Comparison of ENCODE assay signal across 28 cellular contexts in genomic region chr5:97115932-97116331, GRCh38. TPM values are rescaled to one million over a fixed set of nuclear protein-coding genes. Genes with fewer than 3 reads are reported as not detected.
DNase-seq lines count a peak whose midpoint lies in the region; ATAC-seq and TF ChIP-seq lines count a peak whose summit lies in the region.
"Had no signal": no experiment of that assay in that cellular context is flagged by ENCODE, and none has a peak within 500 bp of the region (broad histone marks: within the 10 kb centered on the region; RNA-seq: fewer than 3 reads in every experiment).

No MANE protein-coding gene starts in this region.

- no TSS peak for BruUV-seq in PC-3 (replicated peaks; lab: Mats Ljungman, UMichigan)

- no peak for TF ChIP-seq CTCF in PC-3 (conservative IDR thresholded peaks at IDR 0.05; ENCODE audit: low read depth, low read length)

- CTCF ChIA-PET in PC-3 (lab: Charles Lee) = interaction anchor here (0.6 kb wide), 1 partner anchor 502 kb away, joined by 3 read pairs; no protein-coding TSS in a partner anchor

- peaks cover 6% of the 10 kb centered on the region; the same call in 1 of the 2 replicates for H3K27me3 ChIP-seq in PC-3 (ENCODE audit: low read length)

- H4K20me1 ChIP-seq in PC-3 (ENCODE audit: low read length) = no peaks in the 10 kb centered on the region

- DNase-seq in ELF-1 (ENCODE audit: low read depth, low spot score) (peak; percentile 40), Right ventricle myocardium inferior (ENCODE audit: missing footprints) (no peak), left cardiac atrium (peak; percentile 67), PC-3 (no peak), kidney glomerular epithelial cell (lab: John Stamatoyannopoulos, UW) (no peak), A172 (ENCODE audit: low spot score) (no peak)
- DNase-seq: ACHN; BE2C; CD8-positive, alpha-beta memory T cell; DMS 273 treated with DMSO at 0.1 percent for 48 hours; DMS79 treated with DMSO at 0.1 percent for 48 hours; H9; Kasumi-1; NCI-H1092 treated with DMSO at 0.1 percent for 48 hours; NCI-H1436; NCI-H187; NCI-H748 treated with DMSO at 0.1 percent for 48 hours; PC-9; RPMI8226; SHP77 treated with DMSO at 0.1 percent for 48 hours had no signal

- H2AFZ ChIP-seq in PC-3 (ENCODE audit: low read length) = no peak overlapping the region
- H2AFZ ChIP-seq: PC-9 had no signal

- ATAC-seq in Right ventricle myocardium inferior (peak; percentile 76), left cardiac atrium (peak; percentile 84 to 88), PC-3 (no peak), GM18505 (IDR thresholded peaks at IDR 0.05; ENCODE audit: unreplicated experiment) (no peak)
- ATAC-seq: K562 had no signal

- intact Hi-C loops in Right ventricle myocardium inferior (cut with DNase I) = no loop called here
- intact Hi-C loops in left cardiac atrium (cut with DNase I) = no loop called here
- intact Hi-C loops in PC-3 (cut with micrococcal nuclease) = no loop called here

- H3K9me3 ChIP-seq in mesodermal cell (ENCODE audit: control insufficient read depth, low read length) = no peaks in the 10 kb centered on the region
- no peaks in the 10 kb centered on the region for H3K9me3 ChIP-seq in PC-3 (ENCODE audit: low read length)
- H3K9me3 ChIP-seq: BE2C had no signal

- H3K4me3 ChIP-seq in mesodermal cell (ENCODE audit: extremely low read depth, insufficient read depth, low read length, poor library complexity, severe bottlenecking) = no peak overlapping the region
- no peak overlapping the region for H3K4me3 ChIP-seq in PC-3 (ENCODE audit: low read length)
- H3K4me3 ChIP-seq: K562, PC-9, SK-N-MC had no signal

- TF ChIP-seq POLR2A in GM18505 (IDR thresholded peaks at IDR 0.05; ENCODE audit: borderline replicate concordance, extremely low read depth, insufficient read depth, insufficient read length) = no peak

- H3K27ac ChIP-seq in mesodermal cell (ENCODE audit: low read depth, low read length, severe bottlenecking) = peak overlapping the region; percentile 46
- H3K27ac ChIP-seq in PC-3 (ENCODE audit: low read length) = no peak overlapping the region
- H3K27ac ChIP-seq: 22Rv1, PC-9, SK-N-MC had no signal

- H3K9me2 ChIP-seq in PC-3 (replicated peaks; ENCODE audit: low read length) = no peaks in the 10 kb centered on the region

- H3K9ac ChIP-seq in PC-3 (ENCODE audit: low read length) = no peak overlapping the region

- WGBS in mesodermal cell (ENCODE audit: insufficient coverage in 2 of 2), 2 experiments = 88 to 93% methylated on average over 6 of the region's 9 CpGs

- H3K4me1 ChIP-seq in mesodermal cell (ENCODE audit: control insufficient read depth, insufficient read depth, low read length, poor library complexity, severe bottlenecking) (no peaks in the 10 kb centered on the region), PC-3 (ENCODE audit: insufficient read depth, low read length) (no peaks in the 10 kb centered on the region)
- H3K4me1 ChIP-seq: BE2C had no signal

- POLR2A ChIA-PET in PC-3 (lab: Charles Lee; ENCODE audit: unreplicated experiment) = no interaction called here

- H3K4me2 ChIP-seq in PC-3 (ENCODE audit: low read length) = no peak overlapping the region
- H3K4me2 ChIP-seq: PC-9 had no signal

- H3K36me3 ChIP-seq in mesodermal cell (ENCODE audit: control insufficient read depth, insufficient read depth, low read length) (no peaks in the 10 kb centered on the region), PC-3 (ENCODE audit: low read depth, low read length) (no peaks in the 10 kb centered on the region)
- H3K36me3 ChIP-seq: BE2C had no signal

- H3K79me2 ChIP-seq in PC-3 (ENCODE audit: low read length) = no peaks in the 10 kb centered on the region

- no peaks in the 10 kb centered on the region for H3F3A ChIP-seq in PC-3 (ENCODE audit: low read length, unreplicated experiment)

RNA-seq across cellular contexts. Expression of gene LIX1, which starts 26.5 kb away (rescaled TPM):
- total RNA-seq in Right ventricle myocardium inferior (not detected), left cardiac atrium (under 1 TPM; 0.15 to 0.16 TPM), PC-3 (2014; rRNA removed) (not detected in 2 replicates)
- polyA plus RNA-seq in mesodermal cell (2013, experiment 1 of 2) = 19.5 TPM
- polyA plus RNA-seq in mesodermal cell (2013, experiment 2 of 2) = 24.6 TPM
- not detected in 2 replicates for total RNA-seq in A172 (2014; rRNA removed; shearing (Covaris generic))
- total RNA-seq: CD8-positive, alpha-beta memory T cell; HT1080; K562; M059J; PC-9 had no signal
- polyA plus RNA-seq: CD14-positive monocyte; CD8-positive, alpha-beta memory T cell had no signal

Comparison
In these comparisons a context has a peak if more than half of its experiments do, and no peak if none do; other contexts are left out.
1. DNase-seq: peak in ELF-1 (single experiment) and left cardiac atrium (single experiment); none in Right ventricle myocardium inferior (single experiment), PC-3 (single experiment), kidney glomerular epithelial cell (single experiment) and A172 (single experiment).
2. ATAC-seq: peak in Right ventricle myocardium inferior (single experiment) and left cardiac atrium (2 of 2); none in PC-3 (single experiment) and GM18505 (single experiment).